1 cellular context compared by ENCODE assay signal in the genomic region with DNA sequence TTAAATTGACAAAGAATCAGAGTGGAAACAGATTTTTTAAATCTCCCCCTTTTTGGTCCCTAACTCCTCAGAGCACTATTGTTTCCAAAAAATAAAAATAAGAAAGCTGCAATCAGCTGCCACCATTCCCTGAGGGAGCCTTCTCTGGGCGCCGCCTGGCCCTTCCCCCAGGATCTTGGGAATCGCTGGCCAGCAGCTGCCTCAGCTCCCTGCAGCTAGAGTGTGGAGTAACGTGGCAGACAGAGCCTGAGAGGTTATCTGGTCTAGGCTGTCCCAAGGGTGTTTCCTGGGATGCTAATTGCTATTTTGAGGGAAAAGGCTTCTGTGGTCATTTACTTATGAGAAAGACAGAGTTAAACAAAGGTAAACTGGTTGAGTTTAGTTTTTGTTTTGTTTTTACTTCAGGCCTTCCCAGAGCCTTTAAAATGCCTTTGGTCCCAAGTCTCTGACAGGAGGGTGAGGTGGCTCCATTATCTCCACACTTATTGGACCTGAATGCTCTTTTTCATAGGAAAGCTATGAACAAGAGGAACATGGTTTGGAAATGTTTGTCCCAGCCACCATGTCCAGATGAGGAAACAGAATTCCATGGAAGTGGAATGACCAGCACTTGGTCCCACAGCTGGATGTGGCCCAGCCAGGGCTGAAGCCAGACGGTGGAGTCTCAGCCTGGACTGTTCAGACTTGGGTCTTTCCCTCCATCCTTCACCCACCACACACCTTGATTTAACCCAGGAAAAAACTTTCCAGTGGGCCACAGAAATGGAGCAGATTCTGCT.
TF ChIP-seq lines count a peak whose summit lies in the region.

No MANE protein-coding gene starts in this region.

TF ChIP-seq in HEK293, 187 proteins besides CTCF, POLR2A, EP300 and RAD21 (continued from another document):
- TF ChIP-seq, protein P1, sequence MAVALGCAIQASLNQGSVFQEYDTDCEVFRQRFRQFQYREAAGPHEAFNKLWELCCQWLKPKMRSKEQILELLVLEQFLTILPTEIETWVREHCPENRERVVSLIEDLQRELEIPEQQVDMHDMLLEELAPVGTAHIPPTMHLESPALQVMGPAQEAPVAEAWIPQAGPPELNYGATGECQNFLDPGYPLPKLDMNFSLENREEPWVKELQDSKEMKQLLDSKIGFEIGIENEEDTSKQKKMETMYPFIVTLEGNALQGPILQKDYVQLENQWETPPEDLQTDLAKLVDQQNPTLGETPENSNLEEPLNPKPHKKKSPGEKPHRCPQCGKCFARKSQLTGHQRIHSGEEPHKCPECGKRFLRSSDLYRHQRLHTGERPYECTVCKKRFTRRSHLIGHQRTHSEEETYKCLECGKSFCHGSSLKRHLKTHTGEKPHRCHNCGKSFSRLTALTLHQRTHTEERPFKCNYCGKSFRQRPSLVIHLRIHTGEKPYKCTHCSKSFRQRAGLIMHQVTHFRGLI (tag by site-specific recombination; IDR thresholded peaks at IDR 0.05) = no peak
